In the genomic region with DNA sequence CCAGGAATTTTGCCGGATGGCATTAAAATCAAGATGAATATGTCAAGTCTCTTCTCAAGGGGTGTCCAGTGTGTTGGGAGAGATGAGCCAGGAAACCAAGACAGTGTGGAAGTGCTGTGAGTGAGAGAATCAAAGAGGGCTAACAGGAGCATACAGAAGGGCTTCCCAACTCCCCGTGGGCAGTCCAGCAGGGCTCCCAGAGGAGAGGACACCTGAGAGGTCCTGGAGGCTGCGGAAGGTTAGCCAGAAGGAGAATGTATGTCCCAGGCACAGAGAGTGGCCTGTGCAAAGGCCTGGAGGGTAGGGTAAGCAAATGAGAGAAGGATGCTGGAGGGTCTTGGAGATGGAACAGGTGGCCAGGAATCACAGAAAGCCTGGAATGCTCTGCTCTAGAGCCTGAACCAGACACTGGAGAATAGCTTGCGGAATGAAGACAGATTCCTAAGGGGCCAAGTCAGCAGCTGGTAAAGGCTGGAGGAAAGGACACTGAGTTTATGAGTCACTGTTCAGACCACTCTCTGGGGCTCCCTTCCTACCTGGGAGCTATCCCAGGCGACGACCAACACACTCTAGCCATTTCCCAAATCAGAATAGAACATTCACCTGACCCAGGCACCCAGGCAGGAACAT, we compare ENCODE assay signal across 10 cellular contexts. TPM values are rescaled to one million over a fixed set of nuclear protein-coding genes. Genes with fewer than 3 reads are reported as not detected.
A peak's percentile ranks its signal among the peaks of the same experiment; 100 is the strongest.
DNase-seq lines count a peak whose midpoint lies in the region; ATAC-seq and TF ChIP-seq lines count a peak whose summit lies in the region.
"Had no signal": no experiment of that assay in that cellular context is flagged by ENCODE, and none has a peak within 500 bp of the region (broad histone marks: within the 10 kb centered on the region; RNA-seq: fewer than 3 reads in every experiment).

No MANE protein-coding gene starts in this region.

- intact Hi-C loops in activated CD4-positive, alpha-beta T cell treated with anti-CD3 and anti-CD28 coated beads for 36 hours (cut with DNase I, micrococcal nuclease) = loop anchor here in 1 of 2 experiments (5.0 to 10.0 kb wide), 4 partner anchors 208 to 894 kb away; a partner anchor contains a TSS
- intact Hi-C loops in activated B cell treated with CpG ODN at 0.5 μM for 24 hours (cut with micrococcal nuclease) (loop anchor here (10.0 kb wide), 1 partner anchor 1506 kb away; no protein-coding TSS in a partner anchor), stomach (cut with DNase I; ENCODE audit: low total_unique reads) (no loop called here)

- WGBS in hepatocyte (ENCODE audit: low lambda C conversion rate, missing lambda C conversion rate) = 65% methylated on average over 6 of the region's 6 CpGs
- WGBS in stomach, 5 donors = 65 to 79% (median 72%) methylated on average over 6 of the region's 6 CpGs

- no peak for TF ChIP-seq EP300 in stomach (IDR thresholded peaks at IDR 0.05)

- TF ChIP-seq CTCF in activated B cell treated with CpG ODN at 0.5 μM for 24 hours (IDR thresholded peaks at IDR 0.05) = no peak
- no peak for TF ChIP-seq CTCF in hepatocyte (IDR thresholded peaks at IDR 0.05; ENCODE audit: poor library complexity)
- no peak for TF ChIP-seq CTCF in stomach (IDR thresholded peaks at IDR 0.05)

- peak overlapping the region; percentile 94 for H3K27ac Mint-ChIP-seq in activated CD4-positive, alpha-beta T cell treated with anti-CD3 and anti-CD28 coated beads for 36 hours
- peak overlapping the region; percentile 91 for H3K27ac Mint-ChIP-seq in activated B cell treated with CpG ODN at 0.5 μM for 24 hours

- H3K9me3 Mint-ChIP-seq in activated CD4-positive, alpha-beta T cell treated with anti-CD3 and anti-CD28 coated beads for 36 hours (ENCODE audit: low read depth) = no peaks in the 10 kb centered on the region
- no peaks in the 10 kb centered on the region for H3K9me3 Mint-ChIP-seq in activated B cell treated with CpG ODN at 0.5 μM for 24 hours

- H4K20me1 ChIP-seq in hepatocyte (ENCODE audit: insufficient read depth, poor library complexity, severe bottlenecking) = no peaks in the 10 kb centered on the region

- H3K27ac ChIP-seq in hepatocyte = peak overlapping the region; percentile 94
- H3K27ac ChIP-seq in stomach = peak overlapping the region; percentile 6 to 100 (median 92)

- H3K36me3 Mint-ChIP-seq in activated CD4-positive, alpha-beta T cell treated with anti-CD3 and anti-CD28 coated beads for 36 hours (ENCODE audit: low read depth) = peaks cover 32% of the 10 kb centered on the region
- peaks cover 17% of the 10 kb centered on the region for H3K36me3 Mint-ChIP-seq in activated B cell treated with CpG ODN at 0.5 μM for 24 hours (ENCODE audit: low read depth)

- H3K79me2 ChIP-seq in hepatocyte = peaks cover 7% of the 10 kb centered on the region

- no peak for DNase-seq in activated CD4-positive, alpha-beta T cell treated with anti-CD3 and anti-CD28 coated beads for 36 hours
- no peak for DNase-seq in activated CD4-positive, alpha-beta T cell treated with anti-CD3 and anti-CD28 coated beads, Interleukin-2, amount 50 U/mL, for 1 hour
- DNase-seq in activated B cell treated with CpG ODN at 0.5 μM for 24 hours = no peak
- DNase-seq in hepatocyte (ENCODE audit: low spot score) = peak; percentile 66
- DNase-seq in stomach = no peak
- no peak for DNase-seq in OCI-M2 (lab: John Stamatoyannopoulos, UW; ENCODE audit: unreplicated experiment)
- DNase-seq: effector CD8-positive, alpha-beta T cell had no signal

- H3K36me3 ChIP-seq in hepatocyte (replicated peaks; ENCODE audit: insufficient read depth, low read depth) (no peaks in the 10 kb centered on the region), stomach (peaks cover 0 to 3% (median 0%) of the 10 kb centered on the region in 4 donors)

- no peaks in the 10 kb centered on the region for H3K27me3 Mint-ChIP-seq in activated CD4-positive, alpha-beta T cell treated with anti-CD3 and anti-CD28 coated beads for 36 hours
- no peaks in the 10 kb centered on the region for H3K27me3 Mint-ChIP-seq in activated B cell treated with CpG ODN at 0.5 μM for 24 hours

- no peak for TF ChIP-seq POLR2A in stomach (IDR thresholded peaks at IDR 0.05)

- ATAC-seq in activated CD4-positive, alpha-beta T cell treated with anti-CD3 and anti-CD28 coated beads for 36 hours = no peak
- no peak for ATAC-seq in activated B cell treated with CpG ODN at 0.5 μM for 24 hours (ENCODE audit: low read depth)
- ATAC-seq in HG02970 (IDR thresholded peaks at IDR 0.05; ENCODE audit: low FRiP score, unreplicated experiment) = no peak
- ATAC-seq in HG02678 (IDR thresholded peaks at IDR 0.05; ENCODE audit: unreplicated experiment) = no peak

- POLR2A ChIA-PET in activated CD4-positive, alpha-beta T cell treated with anti-CD3 and anti-CD28 coated beads for 36 hours (lab: Charles Lee) = interaction anchor here (0.6 to 6.4 kb wide), 3 partner anchors 29 to 51 kb away, joined by 3 to 95 read pairs (median 4); no protein-coding TSS in a partner anchor
- POLR2A ChIA-PET in activated B cell treated with CpG ODN at 0.5 μM for 24 hours (lab: Charles Lee) = interaction anchor here (1.1 to 11.6 kb wide), 5 partner anchors 13 to 64 kb away, joined by 3 to 461 read pairs (median 150); a partner anchor contains a TSS

- no peaks in the 10 kb centered on the region for H3K9me3 ChIP-seq in hepatocyte (ENCODE audit: low read depth)
- H3K9me3 ChIP-seq in stomach = no peaks in the 10 kb centered on the region

- H3K4me1 ChIP-seq in hepatocyte (ENCODE audit: insufficient read depth) (peaks cover 44% of the 10 kb centered on the region), stomach (peaks cover 68 to 100% (median 87%) of the 10 kb centered on the region in 4 donors)

- CTCF ChIA-PET in activated CD4-positive, alpha-beta T cell treated with anti-CD3 and anti-CD28 coated beads for 36 hours (lab: Charles Lee) = interaction anchor here (1.0 to 13.9 kb wide), 4 partner anchors 8 to 71 kb away, joined by 3 to 89 read pairs (median 21); no protein-coding TSS in a partner anchor
- CTCF ChIA-PET in activated B cell treated with CpG ODN at 0.5 μM for 24 hours (lab: Charles Lee) = interaction anchor here (1.1 to 1.3 kb wide), 2 partner anchors 30 to 98 kb away, joined by 3 read pairs; no protein-coding TSS in a partner anchor

- H3K4me2 ChIP-seq in hepatocyte = peak overlapping the region; percentile 55

- no peak overlapping the region for H3K4me3 Mint-ChIP-seq in activated CD4-positive, alpha-beta T cell treated with anti-CD3 and anti-CD28 coated beads for 36 hours
- peak overlapping the region; percentile 29 for H3K4me3 Mint-ChIP-seq in activated B cell treated with CpG ODN at 0.5 μM for 24 hours

- peaks cover 93% of the 10 kb centered on the region for H3K4me1 Mint-ChIP-seq in activated CD4-positive, alpha-beta T cell treated with anti-CD3 and anti-CD28 coated beads for 36 hours
- H3K4me1 Mint-ChIP-seq in activated B cell treated with CpG ODN at 0.5 μM for 24 hours = peaks cover 92% of the 10 kb centered on the region

- H3K9me2 ChIP-seq in hepatocyte (replicated peaks; ENCODE audit: insufficient read depth) = no peaks in the 10 kb centered on the region

- no peak overlapping the region for H2AFZ ChIP-seq in hepatocyte
- H2AFZ ChIP-seq: parathyroid adenoma had no signal

- no peaks in the 10 kb centered on the region for H3K27me3 ChIP-seq in hepatocyte
- H3K27me3 ChIP-seq in stomach = no peaks in the 10 kb centered on the region

- H3K4me3 ChIP-seq in hepatocyte (no peak overlapping the region), stomach (no peak overlapping the region)

RNA-seq across cellular contexts. Expression of a gene that starts 59.4 kb away (rescaled TPM):
- total RNA-seq in activated CD4-positive, alpha-beta T cell treated with anti-CD3 and anti-CD28 coated beads for 36 hours = 1 to 10 TPM; 3.7 to 4.9 TPM
- total RNA-seq in activated B cell treated with CpG ODN at 0.5 μM for 24 hours (5.4 and 6.6 TPM in 2 replicates), hepatocyte (16.3 and 20.8 TPM in 2 replicates), stomach (10 to 100 TPM; 11.4 to 46.1 (median 37.5) TPM)
- polyA plus RNA-seq in hepatocyte (14.7 and 18.6 TPM in 2 replicates), stomach (1 to 10 TPM; 2.1 to 5.7 (median 3.0) TPM)
